In genomic region chr11:12416552-12416951, GRCh38 we compare ENCODE assay signal across 18 cellular contexts. TPM values are rescaled to one million over a fixed set of nuclear protein-coding genes. Genes with fewer than 3 reads are reported as not detected.
DNase-seq lines count a peak whose midpoint lies in the region; ATAC-seq, FAIRE-seq and TF ChIP-seq lines count a peak whose summit lies in the region.
"Had no signal": no experiment of that assay in that cellular context is flagged by ENCODE, and none has a peak within 500 bp of the region (broad histone marks: within the 10 kb centered on the region; RNA-seq: fewer than 3 reads in every experiment).

No MANE protein-coding gene starts in this region.

- H3K36me3 ChIP-seq in HEK293 (ENCODE audit: control insufficient read depth in 2 of 2, insufficient read depth in 1 of 2, low read length in 2 of 2) (no peaks in the 10 kb centered on the region), breast epithelium (no peaks in the 10 kb centered on the region), smooth muscle cell (ENCODE audit: low read depth) (no peaks in the 10 kb centered on the region), small intestine (ENCODE audit: control insufficient read depth in 2 of 2, insufficient read depth in 2 of 2, low read length in 2 of 2) (peaks cover 0 to 2% of the 10 kb centered on the region in 2 donors)
- H3K36me3 ChIP-seq: BLaER1 treated with 17β-estradiol and CSF1 and Interleukin-3, amounts not matched to agents 10 nM and 100 nM had no signal

- no peaks in the 10 kb centered on the region for H4K20me1 ChIP-seq in smooth muscle cell (ENCODE audit: low read depth)
- H4K20me1 ChIP-seq: BLaER1 treated with 17β-estradiol and CSF1 and Interleukin-3, amounts not matched to agents 10 nM and 100 nM had no signal

- H3K27me3 ChIP-seq in breast epithelium: no peaks in the 10 kb centered on the region
- no peaks in the 10 kb centered on the region for H3K27me3 ChIP-seq in smooth muscle cell (ENCODE audit: low read depth)
- H3K27me3 ChIP-seq in small intestine (ENCODE audit: control insufficient read depth in 2 of 2, insufficient read depth in 2 of 2, low read length in 2 of 2): no peaks in the 10 kb centered on the region
- H3K27me3 ChIP-seq: BLaER1 treated with 17β-estradiol and CSF1 and Interleukin-3, amounts not matched to agents 10 nM and 100 nM had no signal

- no peak overlapping the region for H3K4me3 Mint-ChIP-seq in mesothelial cell of epicardium
- no peak overlapping the region for H3K4me3 Mint-ChIP-seq in activated T-helper 17 cell treated with anti-CD3 and anti-CD28 coated beads, Interleukin-2, amount 50 U/mL, for 72 hours
- H3K4me3 Mint-ChIP-seq: IgD-negative memory B cell had no signal

- H3K9me3 Mint-ChIP-seq in mesothelial cell of epicardium: peaks cover 6% of the 10 kb centered on the region
- H3K9me3 Mint-ChIP-seq in activated T-helper 17 cell treated with anti-CD3 and anti-CD28 coated beads, Interleukin-2, amount 50 U/mL, for 72 hours: no peaks in the 10 kb centered on the region

- DNase-seq in breast epithelium (ENCODE audit: low spot score in 2 of 2) (no peak), mesothelial cell of epicardium (ENCODE audit: low spot score in 2 of 2, unreplicated experiment in 2 of 2) (no peak), smooth muscle cell (lab: John Stamatoyannopoulos, UW; ENCODE audit: unreplicated experiment) (no peak), SK-N-DZ (ENCODE audit: low spot score) (no peak), small intestine (no peak)
- DNase-seq in stimulated activated CD8-positive, alpha-beta memory T cell treated with anti-CD3 and anti-CD28 coated beads, Interleukin-4, amount 100 ng/mL, for 48 hours: no peak
- DNase-seq: GDM1, GOT3, NCI-H187, NCI-H526 treated with DMSO at 0.1 percent for 48 hours, SIG-M5 had no signal

- H3K4me1 ChIP-seq in HEK293 (ENCODE audit: control insufficient read depth, insufficient read depth, low read length) (no peaks in the 10 kb centered on the region), breast epithelium (peaks cover 0 to 16% of the 10 kb centered on the region in 2 donors), smooth muscle cell (ENCODE audit: low read depth) (peaks cover 25% of the 10 kb centered on the region), small intestine (ENCODE audit: control insufficient read depth in 2 of 2, insufficient read depth in 1 of 2, low read depth in 1 of 2, low read length in 1 of 2) (no peaks in the 10 kb centered on the region)

- H3K4me1 Mint-ChIP-seq in mesothelial cell of epicardium: peaks cover 70% of the 10 kb centered on the region
- H3K4me1 Mint-ChIP-seq in activated T-helper 17 cell treated with anti-CD3 and anti-CD28 coated beads, Interleukin-2, amount 50 U/mL, for 72 hours: no peaks in the 10 kb centered on the region

- TF ChIP-seq CTCF in HEK293 (tag by site-specific recombination; IDR thresholded peaks at IDR 0.05): no peak
- no peak for TF ChIP-seq CTCF in breast epithelium (IDR thresholded peaks at IDR 0.05)
- TF ChIP-seq CTCF in mesothelial cell of epicardium (IDR thresholded peaks at IDR 0.05; ENCODE audit: unreplicated experiment): no peak
- no peak for TF ChIP-seq CTCF in smooth muscle cell (IDR thresholded peaks at IDR 0.05; ENCODE audit: borderline replicate concordance, insufficient read depth, poor library complexity, severe bottlenecking)

- CTCF ChIA-PET in HEK293 (lab: Yijun Ruan, JAX): no interaction called here

- peaks cover 7% of the 10 kb centered on the region for H3K36me3 Mint-ChIP-seq in mesothelial cell of epicardium
- no peaks in the 10 kb centered on the region for H3K36me3 Mint-ChIP-seq in activated T-helper 17 cell treated with anti-CD3 and anti-CD28 coated beads, Interleukin-2, amount 50 U/mL, for 72 hours (ENCODE audit: low read depth)
- H3K36me3 Mint-ChIP-seq: IgD-negative memory B cell had no signal

- no peak overlapping the region for H2AFZ ChIP-seq in smooth muscle cell (ENCODE audit: low read depth)

- H3K4me3 ChIP-seq in HEK293 (ENCODE audit: low read depth, low read length) (no peak overlapping the region), breast epithelium (no peak overlapping the region), smooth muscle cell (no peak overlapping the region), small intestine (ENCODE audit: low read depth in 1 of 2, low read length in 2 of 2) (no peak overlapping the region)
- H3K4me3 ChIP-seq: BLaER1 treated with 17β-estradiol and CSF1 and Interleukin-3, amounts not matched to agents 10 nM and 100 nM had no signal

- peak overlapping the region; percentile 79 for H3K27ac Mint-ChIP-seq in mesothelial cell of epicardium
- H3K27ac Mint-ChIP-seq in activated T-helper 17 cell treated with anti-CD3 and anti-CD28 coated beads, Interleukin-2, amount 50 U/mL, for 72 hours: no peak overlapping the region
- H3K27ac Mint-ChIP-seq: IgD-negative memory B cell had no signal

- H3K9ac ChIP-seq in smooth muscle cell (ENCODE audit: low read depth): no peak overlapping the region
- H3K9ac ChIP-seq: BLaER1 treated with 17β-estradiol and CSF1 and Interleukin-3, amounts not matched to agents 10 nM and 100 nM had no signal

- 88% methylated on average over 6 of the region's 6 CpGs for WGBS in smooth muscle cell (ENCODE audit: low lambda C conversion rate)
- WGBS in small intestine, 3 donors: 87 to 96% (median 92%) methylated on average over 6 of the region's 6 CpGs

- no peaks in the 10 kb centered on the region for H3K9me3 ChIP-seq in HEK293 (ENCODE audit: control insufficient read depth, insufficient read depth, low read depth, low read length)
- H3K9me3 ChIP-seq in breast epithelium: no peaks in the 10 kb centered on the region
- H3K9me3 ChIP-seq in smooth muscle cell (replicated peaks; ENCODE audit: low read depth): no peaks in the 10 kb centered on the region
- H3K9me3 ChIP-seq in small intestine (ENCODE audit: control insufficient read depth, low read depth): no peaks in the 10 kb centered on the region
- H3K9me3 ChIP-seq: BLaER1 treated with 17β-estradiol and CSF1 and Interleukin-3, amounts not matched to agents 10 nM and 100 nM had no signal

- no peak for FAIRE-seq in small intestine (lab: Jason Lieb, UNC)
- FAIRE-seq: GM12891, GM18507 had no signal

- H3K27ac ChIP-seq in HEK293 (ENCODE audit: extremely low read depth, low read depth, low read length): no peak overlapping the region
- peak overlapping the region; percentile 40 to 53 for H3K27ac ChIP-seq in breast epithelium
- peak overlapping the region; percentile 88 for H3K27ac ChIP-seq in smooth muscle cell (ENCODE audit: low read depth)
- peak overlapping the region in 1 of 2 donors; percentile 49 for H3K27ac ChIP-seq in small intestine (ENCODE audit: low read depth in 1 of 2, low read length in 1 of 2)
- H3K27ac ChIP-seq: BLaER1 treated with 17β-estradiol and CSF1 and Interleukin-3, amounts not matched to agents 10 nM and 100 nM had no signal

- no peaks in the 10 kb centered on the region for H3K27me3 Mint-ChIP-seq in mesothelial cell of epicardium (ENCODE audit: low read depth)
- H3K27me3 Mint-ChIP-seq in activated T-helper 17 cell treated with anti-CD3 and anti-CD28 coated beads, Interleukin-2, amount 50 U/mL, for 72 hours: peaks cover 6% of the 10 kb centered on the region

- H3F3A ChIP-seq in smooth muscle cell (ENCODE audit: low read depth): peaks cover 10% of the 10 kb centered on the region

- no peak for ATAC-seq in activated T-helper 17 cell treated with anti-CD3 and anti-CD28 coated beads, Interleukin-2, amount 50 U/mL, for 72 hours (replicated peaks)

- peaks cover 90% of the 10 kb centered on the region for H3K79me2 ChIP-seq in smooth muscle cell (ENCODE audit: low read depth)

- POLR2A ChIA-PET in HEK293 (lab: Yijun Ruan, JAX): no interaction called here

- intact Hi-C loops in breast epithelium (cut with DNase I; ENCODE audit: low total_unique reads): no loop called here

- H3K4me2 ChIP-seq in smooth muscle cell: peak overlapping the region; percentile 37
- H3K4me2 ChIP-seq: BLaER1 treated with 17β-estradiol and CSF1 and Interleukin-3, amounts not matched to agents 10 nM and 100 nM had no signal

- no peak for TF ChIP-seq POLR2A in breast epithelium (IDR thresholded peaks at IDR 0.05)

TF ChIP-seq in HEK293, 187 proteins besides CTCF, POLR2A, EP300 and RAD21:
- TF ChIP-seq ZNF558 (tag by site-specific recombination; IDR thresholded peaks at IDR 0.05) (no peak), PRDM1 (tag by site-specific recombination; IDR thresholded peaks at IDR 0.05) (peak; percentile 69), ZNF366 (tag by site-specific recombination; conservative IDR thresholded peaks at IDR 0.05) (peak; percentile 70)

RNA-seq across cellular contexts. Expression of gene PARVA, which starts 39.2 kb away (rescaled TPM):
- total RNA-seq in breast epithelium (100 to 1,000 TPM in 1 of 3 donors, 10 to 100 TPM in 2; 50.5 to 109 (median 60.4) TPM), mesothelial cell of epicardium (77.1 to 78.3 TPM (median 78.2 TPM) in 3 replicates), smooth muscle cell (73.9 and 78.6 TPM in 2 replicates)
- polyA plus RNA-seq in smooth muscle cell (85.4 and 99.4 TPM in 2 replicates), small intestine (10 to 100 TPM in 1 of 3 donors, 1 to 10 TPM in 2; 6.5 to 22.1 (median 8.1) TPM)
- polyA plus RNA-seq in SK-N-DZ (2014; cell fraction: cytosol; rRNA removed): 63.4 and 64.4 TPM in 2 replicates
- polyA plus RNA-seq in SK-N-DZ (2014; cell fraction: nucleus; rRNA removed): 26.6 and 30.5 TPM in 2 replicates
- under 1 TPM in 1 of 2 donors, not detected in 1; 0.19 TPM for total RNA-seq in activated T-helper 17 cell treated with anti-CD3 and anti-CD28 coated beads, Interleukin-2, amount 50 U/mL, for 72 hours
- total RNA-seq: OCI-LY7 had no signal
- polyA plus RNA-seq: IgD-negative memory B cell had no signal

Comparison
In these comparisons a context has a peak if more than half of its experiments do, and no peak if none do; other contexts are left out.
1. RNA of gene PARVA, which starts 39.2 kb away (total RNA-seq): 77.1 to 78.3 TPM in mesothelial cell of epicardium, 73.9 to 78.6 TPM in smooth muscle cell and 50.5 to 109 TPM in breast epithelium; 0.19 TPM in activated T-helper 17 cell treated with anti-CD3 and anti-CD28 coated beads, Interleukin-2, amount 50 U/mL, for 72 hours; every median in the first group is over 10 times any median in the second.